9 cellular contexts compared by ENCODE assay signal in genomic region chr11:116787436-116787785, GRCh38. TPM values are rescaled to one million over a fixed set of nuclear protein-coding genes. Genes with fewer than 3 reads are reported as not detected.
DNase-seq lines count a peak whose midpoint lies in the region; ATAC-seq and TF ChIP-seq lines count a peak whose summit lies in the region.
"Had no signal": no experiment of that assay in that cellular context is flagged by ENCODE, and none has a peak within 500 bp of the region (broad histone marks: within the 10 kb centered on the region; RNA-seq: fewer than 3 reads in every experiment).

No MANE protein-coding gene starts in this region.

- peak overlapping the region; percentile 83 to 100 (median 94) for H3K27ac Mint-ChIP-seq in naive thymus-derived CD8-positive, alpha-beta T cell

- H3K27me3 ChIP-seq in HUES6 (ENCODE audit: control insufficient read depth, insufficient read depth, low read length), result peaks cover 32% of the 10 kb centered on the region

- H3K4me3 Mint-ChIP-seq in naive thymus-derived CD8-positive, alpha-beta T cell, result peak overlapping the region; percentile 75 to 99 (median 97)

- ATAC-seq in naive thymus-derived CD8-positive, alpha-beta T cell, result peak; percentile 5 to 21
- no peak for ATAC-seq in HG03139 (IDR thresholded peaks at IDR 0.05; ENCODE audit: unreplicated experiment)
- ATAC-seq in HG03565 (IDR thresholded peaks at IDR 0.05; ENCODE audit: unreplicated experiment), result no peak

- peak overlapping the region; percentile 66 for H3K9ac ChIP-seq in HUES6 (ENCODE audit: low read length)

- H3K27me3 Mint-ChIP-seq in naive thymus-derived CD8-positive, alpha-beta T cell, result peaks cover 0 to 5% (median 0%) of the 10 kb centered on the region in 5 donors

- H3K27ac ChIP-seq in HUES6 (ENCODE audit: low read depth, low read length) (no peak overlapping the region; the same call in 1 of the 2 replicates), coronary artery (peak overlapping the region; percentile 82 to 84)

- H3K4me3 ChIP-seq in HUES6 (ENCODE audit: low read depth, low read length) (peak overlapping the region; percentile 95), coronary artery (peak overlapping the region; percentile 98)

- POLR2A ChIA-PET in naive thymus-derived CD8-positive, alpha-beta T cell (lab: Charles Lee), result interaction anchor here (0.6 to 4.0 kb wide), 8 partner anchors 14 to 443 kb away, joined by 4 to 66 read pairs (median 8); partner anchors contain the start of genes APOA4, BUD13, SIDT2 and SIK3

- peak; percentile 15 for DNase-seq in G401 (ENCODE audit: low spot score)
- no peak for DNase-seq in coronary artery (ENCODE audit: low spot score)
- peak in 2 of 10 donors; percentile 2 to 14 for DNase-seq in naive thymus-derived CD8-positive, alpha-beta T cell
- no peak for DNase-seq in NAMALWA (ENCODE audit: low spot score)
- no peak for DNase-seq in NCI-H1417 (lab: John Stamatoyannopoulos, UW)

- in situ Hi-C loops in G401 (cut with HindIII; ENCODE audit: low sequenced_read_pairs), result no loop called here

- no peak for TF ChIP-seq CTCF in coronary artery (IDR thresholded peaks at IDR 0.05)

- H3K4me1 ChIP-seq in HUES6 (ENCODE audit: control insufficient read depth, insufficient read depth, low read length), result peaks cover 13% of the 10 kb centered on the region

- H3K4me1 Mint-ChIP-seq in naive thymus-derived CD8-positive, alpha-beta T cell, result peaks cover 20 to 56% (median 45%) of the 10 kb centered on the region in 4 donors

- H3K9me3 Mint-ChIP-seq in naive thymus-derived CD8-positive, alpha-beta T cell, result peaks cover 0 to 2% (median 0%) of the 10 kb centered on the region in 9 donors

- H3K9me3 ChIP-seq in HUES6 (ENCODE audit: control insufficient read depth, insufficient read depth, low read depth, low read length), result no peaks in the 10 kb centered on the region

- H3K36me3 ChIP-seq in HUES6 (ENCODE audit: control insufficient read depth, insufficient read depth, low read length), result peaks cover 44% of the 10 kb centered on the region

- peaks cover 0 to 46% (median 14%) of the 10 kb centered on the region in 3 donors for H3K36me3 Mint-ChIP-seq in naive thymus-derived CD8-positive, alpha-beta T cell

RNA-seq across cellular contexts. Expression of gene ZPR1, which starts 0.4 kb away (rescaled TPM):
- total RNA-seq in G401 (2014; rRNA removed; shearing (Covaris generic)), result 35.9 and 42.7 TPM in 2 replicates
- 10 to 100 TPM; 66.5 to 74.4 TPM for total RNA-seq in naive thymus-derived CD8-positive, alpha-beta T cell
- polyA plus RNA-seq in naive thymus-derived CD8-positive, alpha-beta T cell, result 10 to 100 TPM; 29.5 to 42.9 (median 36.1) TPM

RNA-seq across cellular contexts. Expression of gene APOA5, which starts 4.3 kb away (rescaled TPM):
- not detected in 2 replicates for total RNA-seq in G401 (2014; rRNA removed; shearing (Covaris generic))
- not detected for total RNA-seq in naive thymus-derived CD8-positive, alpha-beta T cell
- not detected for polyA plus RNA-seq in naive thymus-derived CD8-positive, alpha-beta T cell
- total RNA-seq: T-helper 1 cell treated with Interleukin-12 subunit alpha and Interleukin-12 subunit beta and Interleukin-4 antibody, amounts not matched to agents 30 ng/mL and 1 ng/mL, for 36 hours had no signal

RNA-seq across cellular contexts. Expression of gene BUD13, which starts 14.6 kb away (rescaled TPM):
- 35.0 and 37.7 TPM in 2 replicates for total RNA-seq in G401 (2014; rRNA removed; shearing (Covaris generic))
- 10 to 100 TPM; 14.2 to 16.2 TPM for total RNA-seq in naive thymus-derived CD8-positive, alpha-beta T cell
- polyA plus RNA-seq in naive thymus-derived CD8-positive, alpha-beta T cell, result 10 to 100 TPM in 1 of 3 donors, 1 to 10 TPM in 2; 5.4 to 16.2 (median 6.6) TPM

RNA-seq across cellular contexts. Expression of gene APOA4, which starts 35.7 kb away (rescaled TPM):
- not detected in 2 replicates for total RNA-seq in G401 (2014; rRNA removed; shearing (Covaris generic))
- total RNA-seq in naive thymus-derived CD8-positive, alpha-beta T cell, result not detected
- not detected for polyA plus RNA-seq in naive thymus-derived CD8-positive, alpha-beta T cell
- total RNA-seq: T-helper 1 cell treated with Interleukin-12 subunit alpha and Interleukin-12 subunit beta and Interleukin-4 antibody, amounts not matched to agents 30 ng/mL and 1 ng/mL, for 36 hours had no signal

RNA-seq across cellular contexts. Expression of gene APOC3, which starts 42.3 kb away (rescaled TPM):
- total RNA-seq in G401 (2014; rRNA removed; shearing (Covaris generic)), result not detected in 2 replicates
- not detected for total RNA-seq in naive thymus-derived CD8-positive, alpha-beta T cell
- not detected for polyA plus RNA-seq in naive thymus-derived CD8-positive, alpha-beta T cell
- total RNA-seq: T-helper 1 cell treated with Interleukin-12 subunit alpha and Interleukin-12 subunit beta and Interleukin-4 antibody, amounts not matched to agents 30 ng/mL and 1 ng/mL, for 36 hours had no signal

Comparison
In these comparisons a context has a peak if more than half of its experiments do, and no peak if none do; other contexts are left out.
1. ATAC-seq: peak in naive thymus-derived CD8-positive, alpha-beta T cell (2 of 2); none in HG03139 (single experiment) and HG03565 (single experiment).